ENCODE assay signal across 8 cellular contexts in genomic region chr20:25058051-25058796, GRCh38. TPM values are rescaled to one million over a fixed set of nuclear protein-coding genes. Genes with fewer than 3 reads are reported as not detected.
DNase-seq lines count a peak whose midpoint lies in the region; ATAC-seq and TF ChIP-seq lines count a peak whose summit lies in the region.

ACSS1 (minus strand) TSS chr20:25058139; CDS start chr20:25058102, 37 bp downstream.

- WGBS in esophagus muscularis mucosa: 0% methylated on average over 5 of the region's 52 CpGs
- 0 to 3% (median 1%) methylated on average over 9 to 51 of the region's 52 CpGs for WGBS in stomach, 5 donors

- no peaks in the 10 kb centered on the region for H3K9me3 Mint-ChIP-seq in nephron progenitor cell

- TF ChIP-seq CTCF in esophagus muscularis mucosa (IDR thresholded peaks at IDR 0.05) (no peak), nephron progenitor cell (IDR thresholded peaks at IDR 0.05) (no peak), stomach (IDR thresholded peaks at IDR 0.05) (no peak)

- no peak within 1 kb of the TSS for H3K27ac Mint-ChIP-seq in nephron progenitor cell

- H3K4me3 ChIP-seq in esophagus muscularis mucosa (peak within 1 kb of the TSS; percentile 85 to 95 (median 89)), stomach (peak within 1 kb of the TSS; percentile 58 to 81 (median 76))

- peak; percentile 13 for DNase-seq in NCI-H2196 treated with DMSO at 0.1 percent for 48 hours (lab: John Stamatoyannopoulos, UW; ENCODE audit: unreplicated experiment)
- peak; percentile 82 for DNase-seq in activated CD8-positive, alpha-beta memory T cell treated with anti-CD3 and anti-CD28 coated beads, Interleukin-2, amount 50 U/mL, for 48 hours
- DNase-seq in esophagus muscularis mucosa (ENCODE audit: extremely low spot score): no peak
- DNase-seq in nephron progenitor cell: peak; percentile 37
- DNase-seq in stomach: peak; percentile 70
- DNase-seq in amniotic stem cell (lab: John Stamatoyannopoulos, UW): no peak

- ATAC-seq in GM18498 (IDR thresholded peaks at IDR 0.05; ENCODE audit: unreplicated experiment) (peak; percentile 71), HG02571 (IDR thresholded peaks at IDR 0.05; ENCODE audit: unreplicated experiment) (peak; percentile 56)

- intact Hi-C loops in esophagus muscularis mucosa (cut with DNase I) (loop anchor here (5.0 to 10.0 kb wide), 2 partner anchors 189 to 1433 kb away; partner anchors contain the start of gene PYGB), stomach (cut with DNase I; ENCODE audit: low total_unique reads) (no loop called here)

- H3K27me3 ChIP-seq in esophagus muscularis mucosa: no peaks in the 10 kb centered on the region
- no peaks in the 10 kb centered on the region for H3K27me3 ChIP-seq in stomach

- H3K36me3 ChIP-seq in esophagus muscularis mucosa (no peaks in the 10 kb centered on the region), stomach (no peaks in the 10 kb centered on the region)

- H3K36me3 Mint-ChIP-seq in nephron progenitor cell (ENCODE audit: low read depth): no peaks in the 10 kb centered on the region

- peak within 1 kb of the TSS; percentile 65 for H3K4me3 Mint-ChIP-seq in nephron progenitor cell

- TF ChIP-seq POLR2A in esophagus muscularis mucosa (IDR thresholded peaks at IDR 0.05; ENCODE audit: low read depth): no peak
- no peak for TF ChIP-seq POLR2A in stomach (IDR thresholded peaks at IDR 0.05)

- H3K4me1 Mint-ChIP-seq in nephron progenitor cell: peaks cover 4% of the 10 kb centered on the region

- TF ChIP-seq EP300 in esophagus muscularis mucosa (IDR thresholded peaks at IDR 0.05): no peak
- no peak for TF ChIP-seq EP300 in stomach (IDR thresholded peaks at IDR 0.05)

- H3K4me1 ChIP-seq in esophagus muscularis mucosa: peaks cover 49 to 61% (median 53%) of the 10 kb centered on the region in 4 donors
- H3K4me1 ChIP-seq in stomach: peaks cover 52 to 73% (median 64%) of the 10 kb centered on the region in 4 donors

- H3K9me3 ChIP-seq in esophagus muscularis mucosa: peaks cover 0 to 3% (median 0%) of the 10 kb centered on the region in 4 donors
- no peaks in the 10 kb centered on the region for H3K9me3 ChIP-seq in stomach

- peaks cover 97% of the 10 kb centered on the region for H3K27me3 Mint-ChIP-seq in nephron progenitor cell (ENCODE audit: low read depth, poor library complexity)

- H3K27ac ChIP-seq in esophagus muscularis mucosa (replicated peaks in 1 of 4) (peak within 1 kb of the TSS; percentile 96 to 98 (median 97)), stomach (peak within 1 kb of the TSS; percentile 94 to 98 (median 95))

RNA-seq across cellular contexts. Expression of gene ACSS1, which starts in this region (rescaled TPM):
- total RNA-seq in esophagus muscularis mucosa (100 to 1,000 TPM in 1 of 4 donors, 10 to 100 TPM in 3; 36.6 to 154 (median 65.3) TPM), stomach (100 to 1,000 TPM in 1 of 5 donors, 10 to 100 TPM in 3, 1 to 10 TPM in 1; 7.0 to 135 (median 35.6) TPM)
- polyA plus RNA-seq in stomach: 10 to 100 TPM; 35.3 to 37.7 (median 35.9) TPM

Comparison
In these comparisons a context has a peak if more than half of its experiments do, and no peak if none do; other contexts are left out.
1. DNase-seq: peak in NCI-H2196 treated with DMSO at 0.1 percent for 48 hours (single experiment), activated CD8-positive, alpha-beta memory T cell treated with anti-CD3 and anti-CD28 coated beads, Interleukin-2, amount 50 U/mL, for 48 hours (single experiment), nephron progenitor cell (single experiment) and stomach (single experiment); none in esophagus muscularis mucosa (single experiment) and amniotic stem cell (single experiment).